9 cellular contexts compared by ENCODE assay signal in the genomic region with DNA sequence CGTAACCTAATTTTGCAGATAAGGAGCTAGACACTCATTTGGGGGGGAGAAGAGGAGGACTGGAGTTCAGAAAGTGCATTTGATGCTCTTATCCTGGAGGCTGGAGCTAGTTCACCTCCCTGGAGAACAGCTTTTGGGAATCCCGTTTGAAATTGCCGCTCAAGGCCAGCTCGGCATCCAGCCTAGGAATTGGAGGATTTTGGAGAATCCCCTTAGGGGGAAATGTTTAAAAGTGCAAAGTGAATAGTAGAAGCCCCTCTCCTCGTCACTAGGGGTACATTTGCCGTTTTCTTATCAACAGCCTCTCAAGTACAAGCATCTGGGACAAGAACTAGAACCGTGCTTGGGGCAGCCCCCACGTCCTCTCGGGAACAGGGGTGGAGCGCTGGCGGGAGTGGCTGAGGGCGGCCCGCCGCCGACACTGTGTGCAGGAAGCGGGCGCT. TPM values are rescaled to one million over a fixed set of nuclear protein-coding genes. Genes with fewer than 3 reads are reported as not detected.
DNase-seq lines count a peak whose midpoint lies in the region; ATAC-seq, FAIRE-seq and TF ChIP-seq lines count a peak whose summit lies in the region.
"Had no signal": no experiment of that assay in that cellular context is flagged by ENCODE, and none has a peak within 500 bp of the region (broad histone marks: within the 10 kb centered on the region; RNA-seq: fewer than 3 reads in every experiment).

No MANE protein-coding gene starts in this region.

- H3K4me3 ChIP-seq in keratinocyte (ENCODE audit: control insufficient read depth in 2 of 3, extremely low read depth in 1 of 3, insufficient read depth in 2 of 3, low read depth in 1 of 3, low read length in 3 of 3), result peak overlapping the region; percentile 67 to 87 (median 80)

- H3K9me1 ChIP-seq in keratinocyte (ENCODE audit: control insufficient read depth, extremely low read depth, insufficient read depth, low read length), result no peaks in the 10 kb centered on the region

- peaks cover 19% of the 10 kb centered on the region for H3K4me1 ChIP-seq in keratinocyte (ENCODE audit: control insufficient read depth, extremely low read depth, insufficient read depth, low read length)

- ATAC-seq in HG02840 (IDR thresholded peaks at IDR 0.05; ENCODE audit: low FRiP score, unreplicated experiment) (peak; percentile 18), HG03565 (IDR thresholded peaks at IDR 0.05; ENCODE audit: unreplicated experiment) (no peak)

- no peak for FAIRE-seq in keratinocyte (lab: Jason Lieb, UNC)
- FAIRE-seq: islet of Langerhans had no signal

- H3K27ac ChIP-seq in keratinocyte (ENCODE audit: control insufficient read depth, insufficient read depth, low read length), result peak overlapping the region; percentile 88

- peaks cover 6% of the 10 kb centered on the region for H3K36me3 Mint-ChIP-seq in brain

- H3K9me3 ChIP-seq in keratinocyte (ENCODE audit: control insufficient read depth, low read depth, low read length), result no peaks in the 10 kb centered on the region

- DNase-seq in NCI-H82 (lab: John Stamatoyannopoulos, UW) (peak; percentile 47), NCI-H82 treated with DMSO at 0.1 percent for 48 hours (lab: John Stamatoyannopoulos, UW; ENCODE audit: unreplicated experiment) (no peak), OCI-M1 (lab: John Stamatoyannopoulos, UW) (peak; percentile 59), keratinocyte (ENCODE audit: low read depth, low spot score) (no peak)
- DNase-seq in stimulated activated CD4-positive, alpha-beta T cell treated with anti-CD3 and anti-CD28 coated beads, TNF-alpha, amount 100 ng/mL, for 24 hours (ENCODE audit: low read depth in 3 of 3), result peak; percentile 23 to 52 (median 31)

- H3K4me1 Mint-ChIP-seq in brain, result peaks cover 49% of the 10 kb centered on the region

- peak overlapping the region; percentile 99 to 100 (median 100) for H3K27ac Mint-ChIP-seq in brain

- H3K4me2 ChIP-seq in keratinocyte (ENCODE audit: control insufficient read depth, extremely low read depth, insufficient read depth, low read depth, low read length), result peak overlapping the region; percentile 80

- H3K79me2 ChIP-seq in keratinocyte (ENCODE audit: control insufficient read depth, insufficient read depth, low read length), result peaks cover 37% of the 10 kb centered on the region

- H3K4me3 Mint-ChIP-seq in brain, result peak overlapping the region; percentile 92 to 100 (median 94)

- peak overlapping the region; percentile 94 for H3K9ac ChIP-seq in keratinocyte (ENCODE audit: control insufficient read depth, extremely low read depth, insufficient read depth, low read length)

- no peaks in the 10 kb centered on the region for H4K20me1 ChIP-seq in keratinocyte (ENCODE audit: control insufficient read depth, extremely low read depth, insufficient read depth, low read length)

- H3K27me3 Mint-ChIP-seq in brain, result no peaks in the 10 kb centered on the region

- H2AFZ ChIP-seq in keratinocyte (ENCODE audit: control insufficient read depth, low read length), result peak overlapping the region; percentile 90

- no peaks in the 10 kb centered on the region for H3K9me3 Mint-ChIP-seq in brain

- H3K27me3 ChIP-seq in keratinocyte (ENCODE audit: control insufficient read depth, extremely low read depth, insufficient read depth, low read length), result no peaks in the 10 kb centered on the region

- dilution Hi-C loops in keratinocyte (cut with MboI; ENCODE audit: extremely low pct_ligation_motif_present, low sequenced_read_pairs), result no loop called here

- no peak for TF ChIP-seq CTCF in brain (conservative IDR thresholded peaks at IDR 0.05)
- no peak for TF ChIP-seq CTCF in keratinocyte (optimal IDR thresholded peaks at IDR 0.05 in 1 of 3, IDR thresholded peaks at IDR 0.05 in 1 of 3, conservative IDR thresholded peaks at IDR 0.05 in 1 of 3; ENCODE audit: extremely low read depth in 1 of 3, insufficient read depth in 2 of 3, low read length in 3 of 3)

- H3K36me3 ChIP-seq in keratinocyte (ENCODE audit: control insufficient read depth in 2 of 2, extremely low read depth in 1 of 2, insufficient read depth in 2 of 2, low read length in 2 of 2), result no peaks in the 10 kb centered on the region

RNA-seq across cellular contexts. Expression of gene CNOT8, which starts 1.3 kb away (rescaled TPM):
- 41.0 TPM for polyA plus RNA-seq in brain (ENCODE audit: insufficient read depth, low read depth, low replicate concordance)
- 28.1 to 44.5 TPM (median 36.2 TPM) in 3 replicates for polyA plus RNA-seq in keratinocyte
- 68.1 TPM for polyA plus RNA-seq in keratinocyte (2011; ENCODE audit: low read depth)
- 28.2 and 41.0 TPM in 2 replicates for polyA plus RNA-seq in keratinocyte (2011; cell fraction: cytosol; rRNA removed)
- polyA plus RNA-seq in keratinocyte (2011; cell fraction: nucleus; rRNA removed), result 50.6 and 55.1 TPM in 2 replicates
- 21.1 and 33.8 TPM in 2 replicates for polyA plus RNA-seq in keratinocyte (2012; ENCODE audit: low replicate concordance)
- 18.1 to 47.2 TPM (median 34.2 TPM) in 3 replicates for polyA minus RNA-seq in keratinocyte
- polyA minus RNA-seq in keratinocyte (2011; cell fraction: cytosol; rRNA and poly(A)+ RNA removed), result 21.7 TPM
- polyA minus RNA-seq in keratinocyte (2011; cell fraction: nucleus; rRNA and poly(A)+ RNA removed), result 14.1 and 31.1 TPM in 2 replicates

RNA-seq across cellular contexts. Expression of gene FAXDC2, which starts 6.7 kb away (rescaled TPM):
- polyA plus RNA-seq in brain (ENCODE audit: insufficient read depth, low read depth, low replicate concordance) (42.4 TPM), keratinocyte (4.6 to 11.0 TPM (median 7.1 TPM) in 3 replicates)
- 1.4 TPM for polyA plus RNA-seq in keratinocyte (2011; ENCODE audit: low read depth)
- 9.2 and 9.8 TPM in 2 replicates for polyA plus RNA-seq in keratinocyte (2011; cell fraction: cytosol; rRNA removed)
- polyA plus RNA-seq in keratinocyte (2011; cell fraction: nucleus; rRNA removed), result 8.5 and 13.6 TPM in 2 replicates
- polyA plus RNA-seq in keratinocyte (2012; ENCODE audit: low replicate concordance), result 7.2 and 7.5 TPM in 2 replicates
- 4.9 to 19.5 TPM (median 13.9 TPM) in 3 replicates for polyA minus RNA-seq in keratinocyte
- polyA minus RNA-seq in keratinocyte (2011; cell fraction: cytosol; rRNA and poly(A)+ RNA removed), result 18.8 TPM
- 4.3 and 8.5 TPM in 2 replicates for polyA minus RNA-seq in keratinocyte (2011; cell fraction: nucleus; rRNA and poly(A)+ RNA removed)

Comparison
In these comparisons a context has a peak if more than half of its experiments do, and no peak if none do; other contexts are left out.
1. DNase-seq: peak in NCI-H82 (single experiment), OCI-M1 (single experiment) and stimulated activated CD4-positive, alpha-beta T cell treated with anti-CD3 and anti-CD28 coated beads, TNF-alpha, amount 100 ng/mL, for 24 hours (3 of 3); none in NCI-H82 treated with DMSO at 0.1 percent for 48 hours (single experiment) and keratinocyte (single experiment).